Comparison of ENCODE assay signal across 8 cellular contexts in the genomic region with DNA sequence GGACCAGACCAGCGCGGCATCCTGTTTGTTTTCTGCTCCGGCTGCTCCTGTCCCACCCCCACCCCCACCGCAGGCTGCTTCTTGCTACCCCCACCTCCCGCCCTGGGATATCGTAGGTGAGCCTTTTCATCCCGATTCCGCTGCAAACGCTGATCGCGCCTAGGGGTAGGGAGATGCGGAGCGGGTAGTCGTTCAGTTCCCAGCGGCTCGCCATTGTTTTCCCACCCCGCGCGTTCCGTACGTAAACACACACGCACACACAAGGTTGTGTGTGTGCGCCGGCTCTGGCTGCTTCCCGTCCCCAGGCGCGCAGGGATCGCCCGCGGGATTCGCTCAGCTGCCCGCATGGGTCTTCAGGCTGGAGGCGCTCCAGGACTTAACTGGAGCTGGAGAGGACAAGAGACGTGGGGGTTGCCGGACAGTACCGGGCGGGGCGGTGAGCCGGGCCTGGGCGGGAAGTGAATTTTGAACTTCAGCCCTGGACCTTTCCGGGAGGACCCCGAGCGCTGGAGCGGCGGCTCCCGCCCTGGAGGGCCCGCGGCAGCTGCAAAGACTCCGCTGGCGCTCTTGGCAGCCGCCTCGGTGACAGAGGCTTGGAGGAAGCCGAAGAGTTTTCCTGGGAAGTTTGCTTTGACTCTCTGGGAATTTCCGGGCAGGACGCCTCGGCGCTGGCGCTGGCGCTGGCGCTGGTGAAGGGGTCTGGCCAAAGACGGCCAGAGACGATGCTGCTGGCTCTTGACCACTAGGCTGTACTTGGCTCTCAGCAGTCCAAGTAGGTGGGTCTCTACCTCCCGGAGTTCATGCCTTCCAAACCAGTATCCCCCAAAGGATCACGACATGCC. TPM values are rescaled to one million over a fixed set of nuclear protein-coding genes. Genes with fewer than 3 reads are reported as not detected.
DNase-seq lines count a peak whose midpoint lies in the region; ATAC-seq and TF ChIP-seq lines count a peak whose summit lies in the region.

No MANE protein-coding gene starts in this region.

- H3K36me3 ChIP-seq in duodenal mucosa (ENCODE audit: control insufficient read depth in 1 of 2, insufficient read depth in 2 of 2, low read length in 2 of 2) = no peaks in the 10 kb centered on the region
- H3K36me3 ChIP-seq in liver (ENCODE audit: control insufficient read depth in 4 of 4, insufficient read depth in 3 of 4, low read depth in 1 of 4, low read length in 3 of 4) = no peaks in the 10 kb centered on the region

- CTCF ChIA-PET in activated naive CD4-positive, alpha-beta T cell treated with anti-CD3 and anti-CD28 coated beads for 36 hours (lab: Charles Lee) = no interaction called here

- peak overlapping the region; percentile 75 to 95 for H3K4me3 ChIP-seq in duodenal mucosa (ENCODE audit: low read depth in 1 of 2, low read length in 2 of 2)
- peak overlapping the region; percentile 78 to 95 (median 91) for H3K4me3 ChIP-seq in liver (ENCODE audit: low read depth in 1 of 3, low read length in 3 of 3)

- peak overlapping the region; percentile 60 for H3K4me3 Mint-ChIP-seq in activated naive CD4-positive, alpha-beta T cell treated with anti-CD3 and anti-CD28 coated beads for 36 hours
- peak overlapping the region; percentile 70 to 82 for H3K4me3 Mint-ChIP-seq in stimulated activated naive CD8-positive, alpha-beta T cell treated with anti-CD3 and anti-CD28 coated beads, Interleukin-15, amount 100 ng/mL, for 72 hours

- TF ChIP-seq CTCF in liver (IDR thresholded peaks at IDR 0.05; ENCODE audit: low read depth, low read length, missing input control) = no peak

- no peak for ATAC-seq in stimulated activated naive CD8-positive, alpha-beta T cell treated with anti-CD3 and anti-CD28 coated beads, Interleukin-15, amount 100 ng/mL, for 72 hours

- peaks cover 65% of the 10 kb centered on the region for H3K27me3 Mint-ChIP-seq in activated naive CD4-positive, alpha-beta T cell treated with anti-CD3 and anti-CD28 coated beads for 36 hours (ENCODE audit: low read depth)
- peaks cover 83% of the 10 kb centered on the region for H3K27me3 Mint-ChIP-seq in stimulated activated naive CD8-positive, alpha-beta T cell treated with anti-CD3 and anti-CD28 coated beads, Interleukin-15, amount 100 ng/mL, for 72 hours

- no peaks in the 10 kb centered on the region for H3K36me3 Mint-ChIP-seq in activated naive CD4-positive, alpha-beta T cell treated with anti-CD3 and anti-CD28 coated beads for 36 hours (ENCODE audit: low read depth)

- H3K9me3 Mint-ChIP-seq in activated naive CD4-positive, alpha-beta T cell treated with anti-CD3 and anti-CD28 coated beads for 36 hours = no peaks in the 10 kb centered on the region
- H3K9me3 Mint-ChIP-seq in stimulated activated naive CD8-positive, alpha-beta T cell treated with anti-CD3 and anti-CD28 coated beads, Interleukin-15, amount 100 ng/mL, for 72 hours = no peaks in the 10 kb centered on the region

- intact Hi-C loops in activated naive CD4-positive, alpha-beta T cell treated with anti-CD3 and anti-CD28 coated beads for 36 hours (cut with micrococcal nuclease) = no loop called here

- peaks cover 16 to 23% of the 10 kb centered on the region in 2 donors for H3K4me1 ChIP-seq in duodenal mucosa (ENCODE audit: control insufficient read depth in 1 of 2, insufficient read depth in 2 of 2, low read length in 2 of 2)
- H3K4me1 ChIP-seq in liver (ENCODE audit: control insufficient read depth in 4 of 4, insufficient read depth in 4 of 4, low read length in 3 of 4) = peaks cover 14 to 57% (median 36%) of the 10 kb centered on the region in 4 donors

- peak; percentile 8 for DNase-seq in activated naive CD4-positive, alpha-beta T cell treated with anti-CD3 and anti-CD28 coated beads for 36 hours
- DNase-seq in activated naive CD4-positive, alpha-beta T cell treated with anti-CD3 and anti-CD28 coated beads, Interleukin-2, amount 50 U/mL, for 16 hours = no peak
- peak; percentile 70 for DNase-seq in RPMI7951 (ENCODE audit: low read depth)
- DNase-seq in stimulated activated naive CD8-positive, alpha-beta T cell treated with anti-CD3 and anti-CD28 coated beads, Interleukin-15, amount 100 ng/mL, for 72 hours = peak in 1 of 2 donors; percentile 6
- no peak for DNase-seq in Kasumi-1 (lab: John Stamatoyannopoulos, UW)
- DNase-seq in NCI-H510A treated with DMSO at 0.1 percent for 48 hours (lab: John Stamatoyannopoulos, UW) = no peak

- H3K9ac ChIP-seq in duodenal mucosa (ENCODE audit: low read depth in 1 of 2, low read length in 2 of 2) (peak overlapping the region; percentile 63 to 81), liver (ENCODE audit: low read depth in 1 of 2, low read length in 2 of 2) (peak overlapping the region; percentile 63 to 64)

- H3K27ac ChIP-seq in duodenal mucosa (ENCODE audit: low read depth, low read length) = peak overlapping the region; percentile 89
- peak overlapping the region; percentile 89 to 91 for H3K27ac ChIP-seq in liver (ENCODE audit: low read depth in 1 of 2, low read length in 2 of 2)

- 1% methylated on average over 64 of the region's 64 CpGs for WGBS in liver

- H3K27me3 ChIP-seq in duodenal mucosa (ENCODE audit: control insufficient read depth in 1 of 2, insufficient read depth in 2 of 2, low read length in 2 of 2) (peaks cover 2 to 8% of the 10 kb centered on the region in 2 donors), liver (ENCODE audit: control insufficient read depth in 4 of 4, insufficient read depth in 4 of 4, low read length in 3 of 4) (no peaks in the 10 kb centered on the region)

- TF ChIP-seq RAD21 in liver (IDR thresholded peaks at IDR 0.05) = peak; percentile 24 to 44

- H3K9me3 ChIP-seq in duodenal mucosa (ENCODE audit: control insufficient read depth in 1 of 2, low read length in 2 of 2) = no peaks in the 10 kb centered on the region
- H3K9me3 ChIP-seq in liver (ENCODE audit: control insufficient read depth in 4 of 4, low read length in 3 of 4) = no peaks in the 10 kb centered on the region

- no peak overlapping the region for H3K27ac Mint-ChIP-seq in activated naive CD4-positive, alpha-beta T cell treated with anti-CD3 and anti-CD28 coated beads for 36 hours
- no peak overlapping the region for H3K27ac Mint-ChIP-seq in stimulated activated naive CD8-positive, alpha-beta T cell treated with anti-CD3 and anti-CD28 coated beads, Interleukin-15, amount 100 ng/mL, for 72 hours

- peaks cover 18% of the 10 kb centered on the region for H3K4me1 Mint-ChIP-seq in activated naive CD4-positive, alpha-beta T cell treated with anti-CD3 and anti-CD28 coated beads for 36 hours (ENCODE audit: low read depth)
- H3K4me1 Mint-ChIP-seq in stimulated activated naive CD8-positive, alpha-beta T cell treated with anti-CD3 and anti-CD28 coated beads, Interleukin-15, amount 100 ng/mL, for 72 hours = peaks cover 24% of the 10 kb centered on the region

TF ChIP-seq in liver, 16 proteins besides CTCF, POLR2A, EP300 and RAD21 (continues in another document):
- TF ChIP-seq, protein P1, sequence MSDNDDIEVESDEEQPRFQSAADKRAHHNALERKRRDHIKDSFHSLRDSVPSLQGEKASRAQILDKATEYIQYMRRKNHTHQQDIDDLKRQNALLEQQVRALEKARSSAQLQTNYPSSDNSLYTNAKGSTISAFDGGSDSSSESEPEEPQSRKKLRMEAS (IDR thresholded peaks at IDR 0.05) = no peak
- TF ChIP-seq EGR1 (IDR thresholded peaks at IDR 0.05; ENCODE audit: low read depth in 2 of 2) (no peak), SP1 (IDR thresholded peaks at IDR 0.05) (peak; percentile 27)
- TF ChIP-seq, protein P2, sequence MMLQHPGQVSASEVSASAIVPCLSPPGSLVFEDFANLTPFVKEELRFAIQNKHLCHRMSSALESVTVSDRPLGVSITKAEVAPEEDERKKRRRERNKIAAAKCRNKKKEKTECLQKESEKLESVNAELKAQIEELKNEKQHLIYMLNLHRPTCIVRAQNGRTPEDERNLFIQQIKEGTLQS (IDR thresholded peaks at IDR 0.05) = no peak
- TF ChIP-seq, protein P3, sequence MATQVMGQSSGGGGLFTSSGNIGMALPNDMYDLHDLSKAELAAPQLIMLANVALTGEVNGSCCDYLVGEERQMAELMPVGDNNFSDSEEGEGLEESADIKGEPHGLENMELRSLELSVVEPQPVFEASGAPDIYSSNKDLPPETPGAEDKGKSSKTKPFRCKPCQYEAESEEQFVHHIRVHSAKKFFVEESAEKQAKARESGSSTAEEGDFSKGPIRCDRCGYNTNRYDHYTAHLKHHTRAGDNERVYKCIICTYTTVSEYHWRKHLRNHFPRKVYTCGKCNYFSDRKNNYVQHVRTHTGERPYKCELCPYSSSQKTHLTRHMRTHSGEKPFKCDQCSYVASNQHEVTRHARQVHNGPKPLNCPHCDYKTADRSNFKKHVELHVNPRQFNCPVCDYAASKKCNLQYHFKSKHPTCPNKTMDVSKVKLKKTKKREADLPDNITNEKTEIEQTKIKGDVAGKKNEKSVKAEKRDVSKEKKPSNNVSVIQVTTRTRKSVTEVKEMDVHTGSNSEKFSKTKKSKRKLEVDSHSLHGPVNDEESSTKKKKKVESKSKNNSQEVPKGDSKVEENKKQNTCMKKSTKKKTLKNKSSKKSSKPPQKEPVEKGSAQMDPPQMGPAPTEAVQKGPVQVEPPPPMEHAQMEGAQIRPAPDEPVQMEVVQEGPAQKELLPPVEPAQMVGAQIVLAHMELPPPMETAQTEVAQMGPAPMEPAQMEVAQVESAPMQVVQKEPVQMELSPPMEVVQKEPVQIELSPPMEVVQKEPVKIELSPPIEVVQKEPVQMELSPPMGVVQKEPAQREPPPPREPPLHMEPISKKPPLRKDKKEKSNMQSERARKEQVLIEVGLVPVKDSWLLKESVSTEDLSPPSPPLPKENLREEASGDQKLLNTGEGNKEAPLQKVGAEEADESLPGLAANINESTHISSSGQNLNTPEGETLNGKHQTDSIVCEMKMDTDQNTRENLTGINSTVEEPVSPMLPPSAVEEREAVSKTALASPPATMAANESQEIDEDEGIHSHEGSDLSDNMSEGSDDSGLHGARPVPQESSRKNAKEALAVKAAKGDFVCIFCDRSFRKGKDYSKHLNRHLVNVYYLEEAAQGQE (IDR thresholded peaks at IDR 0.05) = peak; percentile 90

RNA-seq across cellular contexts. Expression of a gene that starts 1.6 kb away (rescaled TPM):
- under 1 TPM; 0.10 to 0.17 TPM for total RNA-seq in activated naive CD4-positive, alpha-beta T cell treated with anti-CD3 and anti-CD28 coated beads for 36 hours
- 4.4 and 7.2 TPM in 2 replicates for total RNA-seq in RPMI7951 (2014; rRNA removed; shearing (Covaris generic))
- 10 to 100 TPM in 1 of 2 donors, 1 to 10 TPM in 1; 8.4 to 15.5 TPM for total RNA-seq in liver
- polyA plus RNA-seq in liver = 1 to 10 TPM; 7.8 to 9.1 TPM

Comparison
In these comparisons a context has a peak if more than half of its experiments do, and no peak if none do; other contexts are left out.
1. DNase-seq: peak in activated naive CD4-positive, alpha-beta T cell treated with anti-CD3 and anti-CD28 coated beads for 36 hours (single experiment) and RPMI7951 (single experiment); none in activated naive CD4-positive, alpha-beta T cell treated with anti-CD3 and anti-CD28 coated beads, Interleukin-2, amount 50 U/mL, for 16 hours (single experiment), Kasumi-1 (0 of 2) and NCI-H510A treated with DMSO at 0.1 percent for 48 hours (single experiment).